In the genomic region with DNA sequence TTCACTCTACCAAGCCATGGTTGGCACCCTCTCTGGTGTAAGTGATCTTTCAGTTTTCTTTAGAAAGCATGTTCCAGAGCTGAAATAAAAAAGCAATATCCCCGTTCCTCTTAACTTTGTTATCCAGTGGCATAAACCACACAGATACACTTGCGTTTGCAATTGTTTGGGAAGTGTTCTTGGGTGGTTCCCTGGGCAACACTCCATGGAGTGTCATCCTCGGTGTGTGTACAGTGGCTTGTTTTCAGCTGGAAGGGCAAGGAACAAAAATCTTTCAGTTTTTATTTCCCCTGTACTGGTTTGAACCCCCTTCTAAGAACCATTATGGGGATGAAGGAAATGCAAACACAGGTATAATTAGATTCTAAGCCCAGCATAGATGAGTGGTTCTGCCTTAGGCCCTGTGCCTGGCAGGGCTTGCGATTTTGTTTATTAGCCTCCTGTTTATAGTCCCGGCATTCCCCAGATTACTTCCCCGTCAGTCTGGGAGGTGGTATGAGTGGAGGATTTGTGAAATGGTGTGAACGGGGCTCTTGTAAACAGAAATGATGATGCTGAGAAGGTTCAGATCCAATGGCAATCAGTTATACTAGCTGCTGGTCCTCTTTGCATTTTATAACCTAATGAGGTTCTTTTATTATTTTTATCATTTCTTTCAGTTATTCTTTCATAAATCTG, we compare ENCODE assay signal across 1 cellular context.
TF ChIP-seq lines count a peak whose summit lies in the region.

No MANE protein-coding gene starts in this region.

TF ChIP-seq in HepG2, 621 proteins besides CTCF, POLR2A, EP300 and RAD21 (continued from another document):
- TF ChIP-seq ZIK1 (CRISPR knock-in tag; IDR thresholded peaks at IDR 0.05; ENCODE audit: borderline replicate concordance, low read depth) (no peak), SYNCRIP (IDR thresholded peaks at IDR 0.05; ENCODE audit: insufficient read depth, low read depth, low read length) (no peak), CREB1 (IDR thresholded peaks at IDR 0.05) (no peak), CREB1 (CRISPR knock-in tag; IDR thresholded peaks at IDR 0.05) (no peak), SNRNP70 (IDR thresholded peaks at IDR 0.05; ENCODE audit: low read depth, low read length) (no peak), AKAP8 (CRISPR knock-in tag; IDR thresholded peaks at IDR 0.05) (no peak), TFDP1 (CRISPR knock-in tag; IDR thresholded peaks at IDR 0.05; ENCODE audit: borderline replicate concordance) (no peak), CBX1 (IDR thresholded peaks at IDR 0.05; ENCODE audit: low read depth) (no peak), ELF4 (CRISPR knock-in tag; IDR thresholded peaks at IDR 0.05; ENCODE audit: borderline replicate concordance) (no peak)
- TF ChIP-seq, protein P1, sequence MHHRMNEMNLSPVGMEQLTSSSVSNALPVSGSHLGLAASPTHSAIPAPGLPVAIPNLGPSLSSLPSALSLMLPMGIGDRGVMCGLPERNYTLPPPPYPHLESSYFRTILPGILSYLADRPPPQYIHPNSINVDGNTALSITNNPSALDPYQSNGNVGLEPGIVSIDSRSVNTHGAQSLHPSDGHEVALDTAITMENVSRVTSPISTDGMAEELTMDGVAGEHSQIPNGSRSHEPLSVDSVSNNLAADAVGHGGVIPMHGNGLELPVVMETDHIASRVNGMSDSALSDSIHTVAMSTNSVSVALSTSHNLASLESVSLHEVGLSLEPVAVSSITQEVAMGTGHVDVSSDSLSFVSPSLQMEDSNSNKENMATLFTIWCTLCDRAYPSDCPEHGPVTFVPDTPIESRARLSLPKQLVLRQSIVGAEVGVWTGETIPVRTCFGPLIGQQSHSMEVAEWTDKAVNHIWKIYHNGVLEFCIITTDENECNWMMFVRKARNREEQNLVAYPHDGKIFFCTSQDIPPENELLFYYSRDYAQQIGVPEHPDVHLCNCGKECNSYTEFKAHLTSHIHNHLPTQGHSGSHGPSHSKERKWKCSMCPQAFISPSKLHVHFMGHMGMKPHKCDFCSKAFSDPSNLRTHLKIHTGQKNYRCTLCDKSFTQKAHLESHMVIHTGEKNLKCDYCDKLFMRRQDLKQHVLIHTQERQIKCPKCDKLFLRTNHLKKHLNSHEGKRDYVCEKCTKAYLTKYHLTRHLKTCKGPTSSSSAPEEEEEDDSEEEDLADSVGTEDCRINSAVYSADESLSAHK (CRISPR knock-in tag; IDR thresholded peaks at IDR 0.05; ENCODE audit: borderline replicate concordance), result no peak
